ENCODE assay signal across 20 cellular contexts in the genomic region with DNA sequence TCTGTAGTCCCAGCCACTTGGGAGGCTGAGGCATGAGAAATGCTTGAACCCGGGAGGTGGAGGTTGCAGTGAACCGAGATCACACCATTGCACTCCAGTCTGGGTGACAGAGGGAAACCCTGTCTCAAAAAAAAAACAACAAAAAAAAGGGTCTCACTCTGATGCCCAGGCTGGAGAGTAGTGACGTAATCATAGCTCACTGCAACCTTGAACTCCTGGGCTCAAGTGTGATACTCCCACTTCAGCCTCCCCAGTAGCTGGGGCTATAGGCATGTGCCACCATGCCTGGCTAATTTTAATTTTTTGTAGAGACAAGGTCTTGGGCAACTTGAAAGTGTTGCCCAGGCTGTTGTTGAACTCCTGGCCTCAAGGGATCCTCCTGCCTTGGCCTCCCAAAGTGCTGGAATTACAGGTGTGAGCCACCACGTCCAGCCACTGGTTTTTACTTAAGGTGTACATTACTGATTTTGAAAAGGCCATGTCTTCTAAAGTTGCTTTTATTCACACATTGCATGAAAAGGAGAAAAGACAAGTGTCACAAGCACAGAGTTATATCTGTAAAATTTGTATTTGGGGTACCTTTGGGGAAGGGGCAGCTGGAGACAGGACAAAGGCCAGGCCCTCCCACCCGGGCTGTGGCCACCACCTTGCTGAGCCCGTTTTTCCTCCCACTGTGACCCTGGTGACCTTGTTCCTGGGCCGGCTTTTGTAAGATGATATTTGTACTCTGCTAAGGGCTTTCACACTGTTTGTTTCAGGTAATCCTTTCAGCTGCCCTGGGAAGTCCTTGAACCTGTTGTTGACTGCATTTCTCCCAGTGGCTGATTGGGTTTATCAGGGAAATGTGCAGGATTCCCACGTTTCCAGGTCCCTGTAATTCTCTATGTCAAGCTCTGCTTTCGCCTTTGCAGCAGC. TPM values are rescaled to one million over a fixed set of nuclear protein-coding genes. Genes with fewer than 3 reads are reported as not detected.
DNase-seq lines count a peak whose midpoint lies in the region; ATAC-seq, FAIRE-seq and TF ChIP-seq lines count a peak whose summit lies in the region.
"Had no signal": no experiment of that assay in that cellular context is flagged by ENCODE, and none has a peak within 500 bp of the region (broad histone marks: within the 10 kb centered on the region; RNA-seq: fewer than 3 reads in every experiment).

No MANE protein-coding gene starts in this region.

- H3K9me3 ChIP-seq in left ventricle myocardium inferior (replicated peaks): no peaks in the 10 kb centered on the region
- H3K9me3 ChIP-seq: uterus had no signal

- peaks cover 43% of the 10 kb centered on the region for H3K4me1 ChIP-seq in left ventricle myocardium inferior
- H3K4me1 ChIP-seq: uterus had no signal

- H3K36me3 Mint-ChIP-seq in neural crest cell (ENCODE audit: low read depth): peaks cover 3% of the 10 kb centered on the region
- H3K36me3 Mint-ChIP-seq: CD8-positive, alpha-beta memory T cell had no signal

- FAIRE-seq in bronchial epithelial cell (lab: Jason Lieb, UNC): peak; percentile 7
- FAIRE-seq: GM12878 had no signal

- H3K36me3 ChIP-seq in left ventricle myocardium inferior: no peaks in the 10 kb centered on the region
- H3K36me3 ChIP-seq in bronchial epithelial cell (ENCODE audit: control insufficient read depth, insufficient read depth, low read length): peaks cover 32% of the 10 kb centered on the region
- H3K36me3 ChIP-seq: uterus had no signal

- H3K27ac Mint-ChIP-seq in neural crest cell (ENCODE audit: unreplicated experiment): peak overlapping the region; percentile 39
- H3K27ac Mint-ChIP-seq: activated CD8-positive, alpha-beta T cell treated with anti-CD3 and anti-CD28 coated beads, Interleukin-2, amount 10 ng/mL, durations not matched to agents 7 days and 5 days; activated T-helper 1 cell treated with anti-CD3 and anti-CD28 coated beads, Interleukin-12 subunit alpha, Interleukin-12 subunit beta, Interleukin-2, Interleukin-4 antibody, amounts not matched to agents 30 ng/mL and 10 ng/mL and 1 ng/mL, durations not matched to agents 14 hours and 24 hours and 36 hours; stimulated activated naive B cell treated with anti-CD40 and anti-IgM and Interleukin-4, amounts not matched to agents 10 μg/mL and 1 μg/mL and 100 μg/mL, for 72 hours had no signal

- intact Hi-C loops in left ventricle myocardium inferior (cut with micrococcal nuclease) (no loop called here), left ventricle myocardium superior (cut with micrococcal nuclease) (no loop called here), sciatic nerve (cut with DNase I) (no loop called here)

- no peaks in the 10 kb centered on the region for H3K9me3 Mint-ChIP-seq in neural crest cell
- H3K9me3 Mint-ChIP-seq: activated T-helper 1 cell treated with anti-CD3 and anti-CD28 coated beads, Interleukin-12 subunit alpha, Interleukin-12 subunit beta, Interleukin-2, Interleukin-4 antibody, amounts not matched to agents 30 ng/mL and 10 ng/mL and 1 ng/mL, durations not matched to agents 14 hours and 24 hours and 36 hours; CD8-positive, alpha-beta memory T cell; stimulated activated naive B cell treated with anti-CD40 and anti-IgM and Interleukin-4, amounts not matched to agents 10 μg/mL and 1 μg/mL and 100 μg/mL, for 72 hours had no signal

- no peaks in the 10 kb centered on the region for H3K27me3 Mint-ChIP-seq in neural crest cell (ENCODE audit: low read depth)
- H3K27me3 Mint-ChIP-seq: stimulated activated naive B cell treated with anti-CD40 and anti-IgM and Interleukin-4, amounts not matched to agents 10 μg/mL and 1 μg/mL and 100 μg/mL, for 72 hours had no signal

- in situ Hi-C loops in GM13977 (cut with MboI; ENCODE audit: low pct_unique_long_range_greater_than_20kb, low sequenced_read_pairs, unreplicated experiment): no loop called here

- no peak overlapping the region for H3K4me3 ChIP-seq in left ventricle myocardium inferior
- no peak overlapping the region for H3K4me3 ChIP-seq in bronchial epithelial cell (ENCODE audit: low read depth, low read length)
- H3K4me3 ChIP-seq: GM12878, uterus had no signal

- TF ChIP-seq CTCF in left ventricle myocardium inferior (IDR thresholded peaks at IDR 0.05; ENCODE audit: borderline replicate concordance): no peak
- no peak for TF ChIP-seq CTCF in bronchial epithelial cell (IDR thresholded peaks at IDR 0.05; ENCODE audit: insufficient read depth, low read length, severe bottlenecking)
- no peak for TF ChIP-seq CTCF in neural crest cell (conservative IDR thresholded peaks at IDR 0.05)
- no peak for TF ChIP-seq CTCF in GM13977 (IDR thresholded peaks at IDR 0.05; ENCODE audit: extremely low read depth, insufficient read depth, missing control alignments)

- peak overlapping the region; percentile 80 for H3K27ac ChIP-seq in left ventricle myocardium inferior (replicated peaks)
- H3K27ac ChIP-seq: uterus, WERI-Rb-1 had no signal

- no peak overlapping the region for H3K4me3 Mint-ChIP-seq in neural crest cell
- H3K4me3 Mint-ChIP-seq: activated CD8-positive, alpha-beta T cell treated with anti-CD3 and anti-CD28 coated beads, Interleukin-2, amount 10 ng/mL, durations not matched to agents 7 days and 5 days; activated T-helper 1 cell treated with anti-CD3 and anti-CD28 coated beads, Interleukin-12 subunit alpha, Interleukin-12 subunit beta, Interleukin-2, Interleukin-4 antibody, amounts not matched to agents 30 ng/mL and 10 ng/mL and 1 ng/mL, durations not matched to agents 14 hours and 24 hours and 36 hours; CD8-positive, alpha-beta memory T cell; stimulated activated naive B cell treated with anti-CD40 and anti-IgM and Interleukin-4, amounts not matched to agents 10 μg/mL and 1 μg/mL and 100 μg/mL, for 72 hours had no signal

- no peak for ATAC-seq in left ventricle myocardium superior
- ATAC-seq in sciatic nerve: no peak
- ATAC-seq: activated CD8-positive, alpha-beta T cell treated with anti-CD3 and anti-CD28 coated beads, Interleukin-2, amount 10 ng/mL, durations not matched to agents 7 days and 5 days; GM12878; stimulated activated naive B cell treated with anti-CD40 and anti-IgM and Interleukin-4, amounts not matched to agents 10 μg/mL and 1 μg/mL and 100 μg/mL, for 72 hours had no signal

- peaks cover 15% of the 10 kb centered on the region for H3K4me1 Mint-ChIP-seq in neural crest cell
- H3K4me1 Mint-ChIP-seq: CD8-positive, alpha-beta memory T cell; stimulated activated naive B cell treated with anti-CD40 and anti-IgM and Interleukin-4, amounts not matched to agents 10 μg/mL and 1 μg/mL and 100 μg/mL, for 72 hours had no signal

- no peak for DNase-seq in left ventricle myocardium inferior
- DNase-seq in left ventricle myocardium superior: no peak
- DNase-seq in bronchial epithelial cell (ENCODE audit: low read depth): no peak
- DNase-seq in neural crest cell (ENCODE audit: low read depth, low spot score): no peak
- no peak for DNase-seq in NCI-H2081 treated with DMSO at 0.1 percent for 48 hours (lab: John Stamatoyannopoulos, UW)
- DNase-seq in GM13977 (ENCODE audit: low spot score): no peak
- DNase-seq in NCI-H187 (lab: John Stamatoyannopoulos, UW): no peak
- DNase-seq in sciatic nerve (ENCODE audit: low spot score): no peak
- DNase-seq: activated CD8-positive, alpha-beta T cell treated with anti-CD3 and anti-CD28 coated beads, Interleukin-2, amount 10 ng/mL, durations not matched to agents 7 days and 5 days; caudate nucleus; CD8-positive, alpha-beta memory T cell; effector memory CD4-positive, alpha-beta T cell; GOT3; NCI-H1694 treated with DMSO at 0.1 percent for 48 hours; stimulated activated CD4-positive, alpha-beta T cell treated with anti-CD3 and anti-CD28 coated beads, Interleukin-12 subunit alpha, Interleukin-12 subunit beta, amount 100 ng/mL, for 4 hours; stimulated activated naive B cell treated with anti-CD40 and anti-IgM and Interleukin-4, amounts not matched to agents 10 μg/mL and 1 μg/mL and 100 μg/mL, for 72 hours; uterus; WERI-Rb-1 had no signal

- no peaks in the 10 kb centered on the region for H3K27me3 ChIP-seq in left ventricle myocardium inferior (ENCODE audit: low read depth)
- H3K27me3 ChIP-seq in bronchial epithelial cell (ENCODE audit: control insufficient read depth, insufficient read depth, low read length): no peaks in the 10 kb centered on the region
- H3K27me3 ChIP-seq: uterus had no signal

RNA-seq across cellular contexts. Expression of gene GPT2, which starts 11.5 kb away (rescaled TPM):
- total RNA-seq in left ventricle myocardium inferior (17.8 TPM), left ventricle myocardium superior (27.9 TPM), bronchial epithelial cell (41.3 and 48.0 TPM in 2 replicates), neural crest cell (46.0 and 46.1 TPM in 2 replicates), sciatic nerve (37.1 TPM)
